ENCODE assay signal across 29 cellular contexts in the genomic region with DNA sequence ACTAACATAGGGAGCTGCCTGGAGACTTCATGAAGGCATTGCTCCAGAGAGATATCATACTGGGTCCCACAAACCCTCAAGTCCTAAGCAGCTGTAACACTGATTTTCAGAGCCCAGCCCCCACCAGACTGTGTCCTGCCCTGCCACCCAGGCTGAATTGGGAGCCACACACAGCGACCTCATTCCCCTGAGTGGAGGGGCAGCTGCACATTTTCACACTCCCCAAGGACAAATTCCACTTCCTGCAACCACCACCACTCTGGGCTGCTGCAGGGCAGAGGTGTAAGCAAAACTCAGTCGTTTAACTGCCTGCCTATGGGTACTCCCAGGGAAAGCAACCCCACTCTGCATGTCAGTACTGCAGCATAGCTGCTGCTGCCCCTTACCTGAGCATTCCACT.
"Had no signal": no experiment of that assay in that cellular context is flagged by ENCODE, and none has a peak within 500 bp of the region (broad histone marks: within the 10 kb centered on the region; RNA-seq: fewer than 3 reads in every experiment).

No MANE protein-coding gene starts in this region.

- H3K4me1 ChIP-seq: breast epithelium, colonic mucosa had no signal

- H3K36me3 ChIP-seq: breast epithelium, cardiac muscle cell, colonic mucosa had no signal

- FAIRE-seq: frontal cortex had no signal

- H3K27me3 ChIP-seq: breast epithelium, cardiac muscle cell, colonic mucosa, dorsolateral prefrontal cortex had no signal

- H3K9me3 ChIP-seq: breast epithelium, colonic mucosa had no signal

- H3K27ac ChIP-seq: breast epithelium, cardiac muscle cell, colonic mucosa, dorsolateral prefrontal cortex, WERI-Rb-1 had no signal

- ATAC-seq: activated CD4-positive, CD25-positive, alpha-beta regulatory T cell treated with anti-CD3 and anti-CD28 coated beads, Interleukin-2, amount 50 U/mL, for 24 hours; activated CD8-positive, alpha-beta memory T cell treated with anti-CD3 and anti-CD28 coated beads, Interleukin-2, amount 10 ng/mL, durations not matched to agents 7 days and 5 days; activated CD8-positive, alpha-beta T cell treated with anti-CD3 and anti-CD28 coated beads, Interleukin-2, amount 10 ng/mL, durations not matched to agents 7 days and 5 days; esophagus mucosa; T-helper 17 cell had no signal

- H3K4me3 ChIP-seq: breast epithelium, cardiac muscle cell, colonic mucosa, dorsolateral prefrontal cortex had no signal

- DNase-seq: activated B cell treated with CpG ODN at 0.5 μM for 24 hours; activated CD4-positive, alpha-beta memory T cell treated with anti-CD3 and anti-CD28 coated beads for 36 hours; activated CD4-positive, alpha-beta T cell treated with anti-CD3 and anti-CD28 coated beads for 48 hours; activated CD8-positive, alpha-beta memory T cell treated with anti-CD3 and anti-CD28 coated beads, Interleukin-2, amount 10 ng/mL, durations not matched to agents 7 days and 5 days; activated CD8-positive, alpha-beta memory T cell treated with anti-CD3 and anti-CD28 coated beads, Interleukin-2, amount 50 U/mL, for 4 hours; activated CD8-positive, alpha-beta T cell treated with anti-CD3 and anti-CD28 coated beads, Interleukin-2, amount 10 ng/mL, durations not matched to agents 7 days and 5 days; activated effector memory CD4-positive, alpha-beta T cell treated with anti-CD3 and anti-CD28 coated beads, Interleukin-2, amount 50 U/mL, for 16 hours; activated naive CD4-positive, alpha-beta T cell treated with anti-CD3 and anti-CD28 coated beads for 36 hours; activated T-cell treated with anti-CD3 and anti-CD28 coated beads, Interleukin-2, amount 50 U/mL, for 1 hour; activated T-cell treated with anti-CD3 and anti-CD28 coated beads, Interleukin-2, amount 50 U/mL, for 48 hours; amygdala; aorta; central memory CD4-positive, alpha-beta T cell; cerebellar nuclear complex; colonic mucosa; dorsolateral prefrontal cortex; effector memory CD4-positive, alpha-beta T cell; endodermal cell; foreskin fibroblast; head of caudate nucleus; T-helper 1 cell; T-helper 17 cell; T1000; WERI-Rb-1 had no signal
